18 cellular contexts compared by ENCODE assay signal in genomic region chr6:7228662-7229375, GRCh38.
DNase-seq lines count a peak whose midpoint lies in the region; ATAC-seq, FAIRE-seq and TF ChIP-seq lines count a peak whose summit lies in the region.
"Had no signal": no experiment of that assay in that cellular context is flagged by ENCODE, and none has a peak within 500 bp of the region (broad histone marks: within the 10 kb centered on the region; RNA-seq: fewer than 3 reads in every experiment).

No MANE protein-coding gene starts in this region.

- no peak for FAIRE-seq in K562 (lab: Jason Lieb, UNC)
- FAIRE-seq: H1 had no signal

- H4K20me1 ChIP-seq in K562 (replicated peaks; ENCODE audit: control insufficient read depth, insufficient read depth, low read length) = no peaks in the 10 kb centered on the region

- no peak for DNase-seq in right cardiac atrium
- DNase-seq in Right ventricle myocardium superior = no peak
- DNase-seq in K562 (ENCODE audit: extremely low read depth in 1 of 4, low spot score in 3 of 4) = no peak
- DNase-seq in memory B cell (ENCODE audit: low spot score in 2 of 2) = no peak
- DNase-seq in NCI-H146 (lab: John Stamatoyannopoulos, UW) = no peak
- DNase-seq in NCI-H345 treated with DMSO at 0.1 percent for 48 hours (lab: John Stamatoyannopoulos, UW; ENCODE audit: unreplicated experiment) = no peak
- DNase-seq in stimulated activated naive CD4-positive, alpha-beta T cell (lab: John Stamatoyannopoulos, UW) = no peak
- DNase-seq: AML-193; Caco-2; CD8-positive, alpha-beta memory T cell; DND-41; GDM1; HCEC 1CT had no signal

- TF ChIP-seq EP300 in K562 (IDR thresholded peaks at IDR 0.05; ENCODE audit: low read length) = no peak

- H3K36me3 ChIP-seq in K562 (ENCODE audit: control insufficient read depth, insufficient read depth, low read length) = peaks cover 87% of the 10 kb centered on the region

- H3K4me1 ChIP-seq in right cardiac atrium (ENCODE audit: control insufficient read depth, insufficient read depth, low read length) (no peaks in the 10 kb centered on the region), K562 (replicated peaks in 1 of 2; ENCODE audit: control insufficient read depth in 2 of 2, insufficient read depth in 2 of 2, low read length in 2 of 2) (peaks cover 0 to 17% of the 10 kb centered on the region in 2 experiments; a peak in 3 of 5 replicates)
- H3K4me1 ChIP-seq: Caco-2 had no signal

- TF ChIP-seq RAD21 in K562 (CRISPR knock-in tag; conservative IDR thresholded peaks at IDR 0.05 in 1 of 2, IDR thresholded peaks at IDR 0.05 in 1 of 2) = no peak

- H3K27me3 Mint-ChIP-seq in memory B cell = no peaks in the 10 kb centered on the region
- H3K27me3 Mint-ChIP-seq: IgD-negative memory B cell had no signal

- H3K79me2 ChIP-seq in K562 (ENCODE audit: control insufficient read depth, insufficient read depth, low read length) = peaks cover 7% of the 10 kb centered on the region

- no peak for TF ChIP-seq POLR2A in K562 (conservative IDR thresholded peaks at IDR 0.05)

- H3K27me3 ChIP-seq in right cardiac atrium (ENCODE audit: control insufficient read depth, insufficient read depth) = no peaks in the 10 kb centered on the region
- no peaks in the 10 kb centered on the region for H3K27me3 ChIP-seq in K562 (ENCODE audit: control insufficient read depth in 2 of 2, insufficient read depth in 2 of 2, low read length in 2 of 2)
- H3K27me3 ChIP-seq: BLaER1 had no signal

- BruUV-seq in K562 (replicated peaks; lab: Mats Ljungman, UMichigan) = no TSS peak

- no peak overlapping the region for H3K9ac ChIP-seq in K562 (ENCODE audit: insufficient read depth in 1 of 2, low read depth in 2 of 2, low read length in 2 of 2)
- H3K9ac ChIP-seq: BLaER1 had no signal

- peak overlapping the region; percentile 45 for H3K27ac Mint-ChIP-seq in memory B cell
- H3K27ac Mint-ChIP-seq: IgD-negative memory B cell had no signal

- intact Hi-C loops in right cardiac atrium (cut with DNase I) = loop anchor here in 1 of 4 donors (10.0 kb wide), 1 partner anchor 124 kb away; the partner anchor contains the start of gene RREB1
- intact Hi-C loops in Right ventricle myocardium superior (cut with DNase I) = no loop called here
- intact Hi-C loops in K562 (cut with micrococcal nuclease) = no loop called here

- ATAC-seq in right cardiac atrium (peak; percentile 10 to 13), Right ventricle myocardium superior (ENCODE audit: poor library complexity) (no peak), K562 (no peak), memory B cell (ENCODE audit: low read depth) (no peak), HG02852 (IDR thresholded peaks at IDR 0.05; ENCODE audit: unreplicated experiment) (no peak)

- in situ Hi-C loops in K562 (cut with MboI) = loop anchor here (25.0 kb wide), 1 partner anchor 542 kb away; no protein-coding TSS in a partner anchor

- H3K27ac ChIP-seq in right cardiac atrium (ENCODE audit: low read length) (no peak overlapping the region), K562 (ENCODE audit: extremely low read depth, low read depth, low read length) (no peak overlapping the region)
- H3K27ac ChIP-seq: 22Rv1, BLaER1 had no signal

- H2AFZ ChIP-seq in K562 (ENCODE audit: low read depth, low read length) = no peak overlapping the region

- peaks cover 44% of the 10 kb centered on the region for H3K36me3 Mint-ChIP-seq in memory B cell

- H3K9me3 Mint-ChIP-seq in memory B cell = no peaks in the 10 kb centered on the region
- H3K9me3 Mint-ChIP-seq: CD8-positive, alpha-beta memory T cell; IgD-negative memory B cell had no signal

- no peak overlapping the region for H3K4me3 Mint-ChIP-seq in memory B cell
- H3K4me3 Mint-ChIP-seq: CD8-positive, alpha-beta memory T cell; IgD-negative memory B cell had no signal

- no peak overlapping the region for H3K4me2 ChIP-seq in K562 (ENCODE audit: insufficient read depth, low read length)
- H3K4me2 ChIP-seq: BLaER1 had no signal

- peaks cover 8% of the 10 kb centered on the region for H3K4me1 Mint-ChIP-seq in memory B cell

- no peaks in the 10 kb centered on the region for H3K9me1 ChIP-seq in K562 (ENCODE audit: control insufficient read depth, insufficient read depth, low read length)

- CTCF ChIA-PET in K562 (lab: Yijun Ruan, JAX; ENCODE audit: low intra/inter-chr PET ratio) = no interaction called here

- H3K4me3 ChIP-seq in right cardiac atrium (ENCODE audit: low read length) (no peak overlapping the region), K562 (no peak overlapping the region)
- H3K4me3 ChIP-seq: BLaER1 had no signal

- POLR2A ChIA-PET in K562 (lab: Yijun Ruan, JAX) = interaction anchor here (0.7 to 1.2 kb wide), 2 partner anchors 16 to 192 kb away, joined by 3 read pairs; no protein-coding TSS in a partner anchor

- 89% methylated on average over 21 of the region's 21 CpGs for WGBS in right cardiac atrium
- WGBS in K562 (ENCODE audit: insufficient coverage, low coverage, missing lambda C conversion rate) = 94% methylated on average over 21 of the region's 21 CpGs

- H3K9me3 ChIP-seq in right cardiac atrium (ENCODE audit: control insufficient read depth, low read length) (no peaks in the 10 kb centered on the region), K562 (replicated peaks; ENCODE audit: control insufficient read depth, insufficient read depth, low read depth, low read length) (no peaks in the 10 kb centered on the region)
- H3K9me3 ChIP-seq: BLaER1, Caco-2 had no signal

- no peak for TF ChIP-seq CTCF in K562 (IDR thresholded peaks at IDR 0.05 in 2 of 3, conservative IDR thresholded peaks at IDR 0.05 in 1 of 3; ENCODE audit: insufficient read depth in 2 of 3, low read depth in 1 of 3, low read length in 3 of 3)

TF ChIP-seq in K562, 482 proteins besides CTCF, POLR2A, EP300 and RAD21:
- TF ChIP-seq PRMT5 (CRISPR knock-in tag; IDR thresholded peaks at IDR 0.05) = no peak
- peak; percentile 60 for TF ChIP-seq ZNF121 (CRISPR knock-in tag; conservative IDR thresholded peaks at IDR 0.05)

Comparison
In these comparisons a context has a peak if more than half of its experiments do, and no peak if none do; other contexts are left out.
1. ATAC-seq: peak in right cardiac atrium (2 of 2); none in Right ventricle myocardium superior (single experiment), K562 (single experiment), memory B cell (single experiment) and HG02852 (single experiment).